8 cellular contexts compared by ENCODE assay signal in the genomic region with DNA sequence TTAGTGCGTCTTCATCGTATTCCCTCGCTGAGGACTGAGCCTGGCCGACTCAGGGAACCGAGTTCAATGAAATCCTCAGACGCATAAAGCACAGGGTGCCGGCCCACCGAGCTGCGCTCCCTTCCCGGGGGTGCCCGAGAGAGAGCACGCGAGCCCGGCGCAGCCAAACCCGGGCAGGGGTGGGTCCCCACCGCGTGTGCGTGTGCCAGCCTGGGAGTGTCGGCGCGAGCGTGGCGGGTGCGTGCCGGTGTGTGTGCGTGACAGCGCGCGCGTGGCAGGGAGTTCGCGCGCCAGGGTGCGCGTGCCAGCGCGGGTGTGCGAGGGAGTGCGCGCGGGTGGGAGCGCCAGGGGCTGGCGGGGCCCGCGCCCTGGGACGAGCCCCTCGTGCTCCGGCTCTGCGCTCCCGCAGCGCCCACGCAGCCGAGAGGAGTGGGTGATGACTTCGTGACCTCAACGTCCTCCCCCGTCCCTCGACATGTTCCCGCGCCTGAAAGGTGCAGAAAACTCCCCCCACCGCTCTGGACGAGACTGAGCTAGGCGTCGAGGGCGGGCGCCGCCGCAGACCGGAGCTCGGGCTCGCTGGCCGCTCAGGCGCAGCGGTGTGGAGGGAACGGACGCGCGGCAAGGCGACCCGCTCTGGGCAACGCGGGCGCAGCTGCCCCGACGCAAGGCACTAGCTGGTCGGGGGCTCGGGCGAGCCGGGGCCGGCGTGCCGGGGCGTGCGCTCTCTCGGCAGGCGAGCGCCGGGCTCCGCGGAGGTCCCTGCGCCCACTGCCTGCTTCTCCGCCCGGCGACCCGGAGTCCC.
DNase-seq lines count a peak whose midpoint lies in the region; ATAC-seq, FAIRE-seq and TF ChIP-seq lines count a peak whose summit lies in the region.

No MANE protein-coding gene starts in this region.

- H3F3A ChIP-seq in GM23338 (replicated peaks; ENCODE audit: low read depth), result no peaks in the 10 kb centered on the region

- FAIRE-seq in GM12891 (lab: Jason Lieb, UNC), result peak; percentile 92

- intact Hi-C loops in left ventricle myocardium superior (cut with micrococcal nuclease), result no loop called here
- intact Hi-C loops in posterior vena cava (cut with DNase I), result loop anchor here (5.0 to 10.0 kb wide), 2 partner anchors 422 to 580 kb away; no protein-coding TSS in a partner anchor

- H3K36me3 ChIP-seq in GM23338 (ENCODE audit: insufficient read depth), result no peaks in the 10 kb centered on the region

- H2AFZ ChIP-seq in GM23338, result peak overlapping the region; percentile 91

- ATAC-seq in GM23338 (peak; percentile 90), left ventricle myocardium superior (peak; percentile 87)

- H3K27ac ChIP-seq in GM23338 (ENCODE audit: low read depth), result no peak overlapping the region

- no peaks in the 10 kb centered on the region for H3K79me2 ChIP-seq in GM23338 (replicated peaks; ENCODE audit: insufficient read depth)

- H3K36me3 Mint-ChIP-seq in GM23338 (ENCODE audit: low read depth), result no peaks in the 10 kb centered on the region
- H3K36me3 Mint-ChIP-seq in activated naive CD8-positive, alpha-beta T cell, result no peaks in the 10 kb centered on the region

- TF ChIP-seq CTCF in GM23338 (conservative IDR thresholded peaks at IDR 0.05; ENCODE audit: low read depth in 2 of 2) (no peak), NB4 (IDR thresholded peaks at IDR 0.05; ENCODE audit: low read depth, low read length) (no peak)

- H3K27me3 Mint-ChIP-seq in GM23338 (ENCODE audit: insufficient read depth, low read depth, poor library complexity), result peaks cover 28% of the 10 kb centered on the region
- peaks cover 17% of the 10 kb centered on the region for H3K27me3 Mint-ChIP-seq in activated naive CD8-positive, alpha-beta T cell

- peak overlapping the region; percentile 88 for H3K4me2 ChIP-seq in GM23338

- peaks cover 54% of the 10 kb centered on the region for H3K27me3 ChIP-seq in GM23338 (ENCODE audit: insufficient read depth)

- H3K4me1 Mint-ChIP-seq in GM23338, result peaks cover 45% of the 10 kb centered on the region
- peaks cover 20% of the 10 kb centered on the region for H3K4me1 Mint-ChIP-seq in activated naive CD8-positive, alpha-beta T cell (ENCODE audit: low read depth)

- no peaks in the 10 kb centered on the region for H3K9me2 ChIP-seq in GM23338 (ENCODE audit: insufficient read depth)

- H3K4me3 ChIP-seq in GM23338, result peak overlapping the region; percentile 65
- H3K4me3 ChIP-seq in NB4 (ENCODE audit: low read depth, low read length), result peak overlapping the region; percentile 44

- peaks cover 45% of the 10 kb centered on the region for H3K4me1 ChIP-seq in GM23338 (ENCODE audit: insufficient read depth)

- H3K9me3 Mint-ChIP-seq in GM23338, result no peaks in the 10 kb centered on the region
- no peaks in the 10 kb centered on the region for H3K9me3 Mint-ChIP-seq in activated naive CD8-positive, alpha-beta T cell (ENCODE audit: low read depth)

- peak overlapping the region; percentile 67; the same call in 2 of the 3 replicates for H3K4me3 Mint-ChIP-seq in GM23338
- H3K4me3 Mint-ChIP-seq in activated naive CD8-positive, alpha-beta T cell, result peak overlapping the region; percentile 75

- H3K27ac Mint-ChIP-seq in GM23338, result no peak overlapping the region
- H3K27ac Mint-ChIP-seq in activated naive CD8-positive, alpha-beta T cell, result no peak overlapping the region

- DNase-seq in GM12891 (ENCODE audit: insufficient read length, low spot score) (peak; percentile 42), GM23338 (ENCODE audit: low spot score) (peak; percentile 81), NB4 (ENCODE audit: low read depth) (peak; percentile 71), left ventricle myocardium superior (peak; percentile 49), posterior vena cava (ENCODE audit: low spot score) (peak; percentile 83), NCI-H2196 (lab: John Stamatoyannopoulos, UW; ENCODE audit: unreplicated experiment) (no peak), DMS153 (lab: John Stamatoyannopoulos, UW) (no peak)

- TF ChIP-seq POLR2A in GM12891 (IDR thresholded peaks at IDR 0.05; ENCODE audit: low read depth, low read length), result no peak
- no peak for TF ChIP-seq POLR2A in NB4 (IDR thresholded peaks at IDR 0.05; ENCODE audit: extremely low read depth, insufficient read length)

- no peaks in the 10 kb centered on the region for H4K20me1 ChIP-seq in GM23338 (replicated peaks; ENCODE audit: insufficient read depth)

TF ChIP-seq in GM12891, 5 proteins besides CTCF, POLR2A, EP300 and RAD21:
- TF ChIP-seq PAX5 (IDR thresholded peaks at IDR 0.05; ENCODE audit: insufficient read depth, low read length, severe bottlenecking) (no peak), POU2F2 (IDR thresholded peaks at IDR 0.05; ENCODE audit: low read depth, low read length) (no peak), TAF1 (IDR thresholded peaks at IDR 0.05; ENCODE audit: low read depth, low read length) (no peak), POLR2AphosphoS5 (IDR thresholded peaks at IDR 0.05; ENCODE audit: low read depth, low read length) (no peak), SPI1 (IDR thresholded peaks at IDR 0.05; ENCODE audit: low read depth, low read length) (no peak)

TF ChIP-seq in GM23338, 12 proteins besides CTCF, POLR2A, EP300 and RAD21:
- TF ChIP-seq ZNF331 (CRISPR knock-in tag; IDR thresholded peaks at IDR 0.05; ENCODE audit: low read depth) (no peak), JUNB (IDR thresholded peaks at IDR 0.05; ENCODE audit: unreplicated experiment) (no peak), EZH2phosphoT487 (IDR thresholded peaks at IDR 0.05; ENCODE audit: unreplicated experiment) (no peak), POLR2AphosphoS5 (IDR thresholded peaks at IDR 0.05; ENCODE audit: low read depth) (no peak), ZNF114 (CRISPR knock-in tag; IDR thresholded peaks at IDR 0.05) (no peak)
- TF ChIP-seq, protein P1, sequence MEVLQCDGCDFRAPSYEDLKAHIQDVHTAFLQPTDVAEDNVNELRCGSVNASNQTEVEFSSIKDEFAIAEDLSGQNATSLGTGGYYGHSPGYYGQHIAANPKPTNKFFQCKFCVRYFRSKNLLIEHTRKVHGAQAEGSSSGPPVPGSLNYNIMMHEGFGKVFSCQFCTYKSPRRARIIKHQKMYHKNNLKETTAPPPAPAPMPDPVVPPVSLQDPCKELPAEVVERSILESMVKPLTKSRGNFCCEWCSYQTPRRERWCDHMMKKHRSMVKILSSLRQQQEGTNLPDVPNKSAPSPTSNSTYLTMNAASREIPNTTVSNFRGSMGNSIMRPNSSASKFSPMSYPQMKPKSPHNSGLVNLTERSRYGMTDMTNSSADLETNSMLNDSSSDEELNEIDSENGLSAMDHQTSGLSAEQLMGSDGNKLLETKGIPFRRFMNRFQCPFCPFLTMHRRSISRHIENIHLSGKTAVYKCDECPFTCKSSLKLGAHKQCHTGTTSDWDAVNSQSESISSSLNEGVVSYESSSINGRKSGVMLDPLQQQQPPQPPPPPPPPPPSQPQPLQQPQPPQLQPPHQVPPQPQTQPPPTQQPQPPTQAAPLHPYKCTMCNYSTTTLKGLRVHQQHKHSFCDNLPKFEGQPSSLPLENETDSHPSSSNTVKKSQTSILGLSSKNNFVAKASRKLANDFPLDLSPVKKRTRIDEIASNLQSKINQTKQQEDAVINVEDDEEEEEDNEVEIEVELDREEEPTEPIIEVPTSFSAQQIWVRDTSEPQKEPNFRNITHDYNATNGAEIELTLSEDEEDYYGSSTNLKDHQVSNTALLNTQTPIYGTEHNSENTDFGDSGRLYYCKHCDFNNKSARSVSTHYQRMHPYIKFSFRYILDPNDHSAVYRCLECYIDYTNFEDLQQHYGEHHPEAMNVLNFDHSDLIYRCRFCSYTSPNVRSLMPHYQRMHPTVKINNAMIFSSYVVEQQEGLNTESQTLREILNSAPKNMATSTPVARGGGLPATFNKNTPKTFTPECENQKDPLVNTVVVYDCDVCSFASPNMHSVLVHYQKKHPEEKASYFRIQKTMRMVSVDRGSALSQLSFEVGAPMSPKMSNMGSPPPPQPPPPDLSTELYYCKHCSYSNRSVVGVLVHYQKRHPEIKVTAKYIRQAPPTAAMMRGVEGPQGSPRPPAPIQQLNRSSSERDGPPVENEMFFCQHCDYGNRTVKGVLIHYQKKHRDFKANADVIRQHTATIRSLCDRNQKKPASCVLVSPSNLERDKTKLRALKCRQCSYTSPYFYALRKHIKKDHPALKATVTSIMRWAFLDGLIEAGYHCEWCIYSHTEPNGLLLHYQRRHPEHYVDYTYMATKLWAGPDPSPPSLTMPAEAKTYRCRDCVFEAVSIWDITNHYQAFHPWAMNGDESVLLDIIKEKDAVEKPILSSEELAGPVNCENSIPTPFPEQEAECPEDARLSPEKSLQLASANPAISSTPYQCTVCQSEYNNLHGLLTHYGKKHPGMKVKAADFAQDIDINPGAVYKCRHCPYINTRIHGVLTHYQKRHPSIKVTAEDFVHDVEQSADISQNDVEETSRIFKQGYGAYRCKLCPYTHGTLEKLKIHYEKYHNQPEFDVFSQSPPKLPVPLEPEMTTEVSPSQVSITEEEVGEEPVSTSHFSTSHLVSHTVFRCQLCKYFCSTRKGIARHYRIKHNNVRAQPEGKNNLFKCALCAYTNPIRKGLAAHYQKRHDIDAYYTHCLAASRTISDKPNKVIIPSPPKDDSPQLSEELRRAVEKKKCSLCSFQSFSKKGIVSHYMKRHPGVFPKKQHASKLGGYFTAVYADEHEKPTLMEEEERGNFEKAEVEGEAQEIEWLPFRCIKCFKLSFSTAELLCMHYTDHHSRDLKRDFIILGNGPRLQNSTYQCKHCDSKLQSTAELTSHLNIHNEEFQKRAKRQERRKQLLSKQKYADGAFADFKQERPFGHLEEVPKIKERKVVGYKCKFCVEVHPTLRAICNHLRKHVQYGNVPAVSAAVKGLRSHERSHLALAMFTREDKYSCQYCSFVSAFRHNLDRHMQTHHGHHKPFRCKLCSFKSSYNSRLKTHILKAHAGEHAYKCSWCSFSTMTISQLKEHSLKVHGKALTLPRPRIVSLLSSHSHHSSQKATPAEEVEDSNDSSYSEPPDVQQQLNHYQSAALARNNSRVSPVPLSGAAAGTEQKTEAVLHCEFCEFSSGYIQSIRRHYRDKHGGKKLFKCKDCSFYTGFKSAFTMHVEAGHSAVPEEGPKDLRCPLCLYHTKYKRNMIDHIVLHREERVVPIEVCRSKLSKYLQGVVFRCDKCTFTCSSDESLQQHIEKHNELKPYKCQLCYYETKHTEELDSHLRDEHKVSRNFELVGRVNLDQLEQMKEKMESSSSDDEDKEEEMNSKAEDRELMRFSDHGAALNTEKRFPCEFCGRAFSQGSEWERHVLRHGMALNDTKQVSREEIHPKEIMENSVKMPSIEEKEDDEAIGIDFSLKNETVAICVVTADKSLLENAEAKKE (CRISPR knock-in tag; IDR thresholded peaks at IDR 0.05), result no peak
TF ChIP-seq in GM23338: peak in this region for 0.

Comparison
In these comparisons a context has a peak if more than half of its experiments do, and no peak if none do; other contexts are left out.
1. DNase-seq: peak in GM12891 (single experiment), GM23338 (single experiment), NB4 (single experiment), left ventricle myocardium superior (single experiment) and posterior vena cava (single experiment); none in NCI-H2196 (single experiment) and DMS153 (single experiment).